Comparison of ENCODE assay signal across 9 cellular contexts in the genomic region with DNA sequence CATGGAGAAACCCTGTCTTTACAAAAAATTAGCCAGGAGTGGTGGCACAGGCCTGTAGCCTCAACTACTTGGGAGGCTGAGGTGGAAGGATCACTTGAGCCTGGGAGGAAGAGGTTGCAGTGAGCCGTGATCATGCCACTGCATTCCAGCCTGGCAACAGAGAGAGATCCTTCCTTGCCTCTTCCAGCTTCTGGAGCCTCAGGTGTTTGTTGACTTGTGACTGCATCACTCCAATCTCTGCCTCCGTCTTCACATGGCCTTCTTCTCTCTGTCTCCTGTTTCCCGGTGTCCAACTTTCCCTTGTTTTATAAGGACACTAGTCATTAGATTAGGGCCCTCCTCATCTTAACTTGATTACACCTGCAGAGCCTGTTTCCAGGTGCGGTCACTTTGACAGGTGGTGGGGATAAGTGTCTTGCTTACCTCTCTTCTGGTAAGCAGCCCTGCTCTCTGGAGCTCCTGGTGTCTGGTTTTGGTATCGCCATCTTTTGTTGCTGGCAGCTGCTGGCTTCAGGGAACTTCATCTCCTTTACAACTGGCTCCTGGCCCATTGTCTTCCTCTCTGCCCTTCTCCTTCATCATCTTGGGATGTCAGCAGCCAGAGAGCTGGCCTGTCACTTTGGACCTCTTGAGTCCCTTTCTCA. TPM values are rescaled to one million over a fixed set of nuclear protein-coding genes. Genes with fewer than 3 reads are reported as not detected.
DNase-seq lines count a peak whose midpoint lies in the region; TF ChIP-seq lines count a peak whose summit lies in the region.
"Had no signal": no experiment of that assay in that cellular context is flagged by ENCODE, and none has a peak within 500 bp of the region (broad histone marks: within the 10 kb centered on the region; RNA-seq: fewer than 3 reads in every experiment).

No MANE protein-coding gene starts in this region.

- DNase-seq in AG04450 (ENCODE audit: low read depth, low spot score) (no peak), ELR (ENCODE audit: low read depth) (peak; percentile 41), NCI-H510A (lab: John Stamatoyannopoulos, UW) (peak; percentile 79), epithelial cell of esophagus (ENCODE audit: low read depth) (peak; percentile 45), RKO (ENCODE audit: low spot score) (no peak), esophagus squamous epithelium (lab: John Stamatoyannopoulos, UW) (no peak), NCI-H1092 treated with DMSO at 0.1 percent for 48 hours (lab: John Stamatoyannopoulos, UW) (no peak), anterior cingulate cortex (lab: John Stamatoyannopoulos, UW) (no peak)
- DNase-seq: T1000 had no signal

- H3K27me3 ChIP-seq in AG04450 (ENCODE audit: control insufficient read depth, insufficient read depth, low read length) (peaks cover 7% of the 10 kb centered on the region), esophagus squamous epithelium (peaks cover 0 to 3% (median 0%) of the 10 kb centered on the region in 4 donors)

- H3K4me1 ChIP-seq in esophagus squamous epithelium: no peaks in the 10 kb centered on the region

- H3K4me3 ChIP-seq in AG04450 (ENCODE audit: low read depth, low read length): no peak overlapping the region
- H3K4me3 ChIP-seq in epithelial cell of esophagus (ENCODE audit: low read length): no peak overlapping the region
- no peak overlapping the region for H3K4me3 ChIP-seq in esophagus squamous epithelium

- POLR2A ChIA-PET in AG04450 (lab: Yijun Ruan, JAX): interaction anchor here (0.5 kb wide), 1 partner anchor 235 kb away, joined by 3 read pairs; no protein-coding TSS in a partner anchor

- no peaks in the 10 kb centered on the region for H3K36me3 ChIP-seq in esophagus squamous epithelium

- H3K9me3 ChIP-seq in AG04450 (ENCODE audit: control insufficient read depth, insufficient read depth, low read length): no peaks in the 10 kb centered on the region
- H3K9me3 ChIP-seq in esophagus squamous epithelium: no peaks in the 10 kb centered on the region

- CTCF ChIA-PET in AG04450 (lab: Charles Lee): interaction anchor here (1.0 kb wide), 1 partner anchor 13 kb away, joined by 3 read pairs; no protein-coding TSS in a partner anchor

- H3K27ac ChIP-seq in AG04450 (ENCODE audit: low read depth, low read length): no peak overlapping the region
- no peak overlapping the region for H3K27ac ChIP-seq in esophagus squamous epithelium

- peak; percentile 51 for TF ChIP-seq CTCF in AG04450 (IDR thresholded peaks at IDR 0.05; ENCODE audit: low read depth, low read length)
- TF ChIP-seq CTCF in epithelial cell of esophagus (IDR thresholded peaks at IDR 0.05; ENCODE audit: insufficient read depth, low read depth, low read length, missing control alignments): peak; percentile 68
- peak in 3 of 6 experiments; percentile 8 to 53 (median 28) for TF ChIP-seq CTCF in esophagus squamous epithelium (IDR thresholded peaks at IDR 0.05)

- TF ChIP-seq POLR2A in esophagus squamous epithelium (IDR thresholded peaks at IDR 0.05): no peak

- 58 to 84% methylated on average over 5 of the region's 5 CpGs for WGBS in esophagus squamous epithelium, 2 donors

- intact Hi-C loops in esophagus squamous epithelium (cut with DNase I): no loop called here

RNA-seq across cellular contexts. Expression of gene USP2, which starts 8.2 kb away (rescaled TPM):
- polyA plus RNA-seq in AG04450 (2011; rRNA removed): 0.32 and 0.46 TPM in 2 replicates
- polyA minus RNA-seq in AG04450 (2011; rRNA and poly(A)+ RNA removed): 0.35 and 1.0 TPM in 2 replicates
- total RNA-seq in esophagus squamous epithelium: 1 to 10 TPM; 1.9 to 9.6 (median 4.8) TPM

RNA-seq across cellular contexts. Expression of gene THY1, which starts 33.2 kb away (rescaled TPM):
- polyA plus RNA-seq in AG04450 (2011; rRNA removed): 915 and 1,307 TPM in 2 replicates
- 1,003 and 1,444 TPM in 2 replicates for polyA minus RNA-seq in AG04450 (2011; rRNA and poly(A)+ RNA removed)
- 1 to 10 TPM in 3 of 4 donors, under 1 TPM in 1; 0.57 to 7.6 (median 2.9) TPM for total RNA-seq in esophagus squamous epithelium

RNA-seq across cellular contexts. Expression of gene MFRP, which starts 43.2 kb away (rescaled TPM):
- not detected in 2 replicates for polyA plus RNA-seq in AG04450 (2011; rRNA removed)
- not detected in 2 replicates for polyA minus RNA-seq in AG04450 (2011; rRNA and poly(A)+ RNA removed)
- not detected for total RNA-seq in esophagus squamous epithelium

RNA-seq across cellular contexts. Expression of gene C1QTNF5, which starts 49.0 kb away (rescaled TPM):
- 8.3 and 10.9 TPM in 2 replicates for polyA plus RNA-seq in AG04450 (2011; rRNA removed)
- 4.3 and 4.9 TPM in 2 replicates for polyA minus RNA-seq in AG04450 (2011; rRNA and poly(A)+ RNA removed)
- total RNA-seq in esophagus squamous epithelium: 10 to 100 TPM in 2 of 4 donors, 1 to 10 TPM in 2; 5.3 to 18.8 (median 10.3) TPM

RNA-seq across cellular contexts. Expression of gene RNF26, which starts 55.4 kb away (rescaled TPM):
- polyA plus RNA-seq in AG04450 (2011; rRNA removed): 27.1 and 35.3 TPM in 2 replicates
- polyA minus RNA-seq in AG04450 (2011; rRNA and poly(A)+ RNA removed): 38.4 and 59.5 TPM in 2 replicates
- 10 to 100 TPM; 10.5 to 17.9 (median 12.2) TPM for total RNA-seq in esophagus squamous epithelium

Comparison
In these comparisons a context has a peak if more than half of its experiments do, and no peak if none do; other contexts are left out.
1. DNase-seq: peak in ELR (single experiment), NCI-H510A (single experiment) and epithelial cell of esophagus (single experiment); none in AG04450 (single experiment), RKO (single experiment), esophagus squamous epithelium (single experiment), NCI-H1092 treated with DMSO at 0.1 percent for 48 hours (single experiment) and anterior cingulate cortex (0 of 58).